ENCODE assay signal across 1 cellular context in genomic region chr22:20946080-20946986, GRCh38.
TF ChIP-seq lines count a peak whose summit lies in the region.

No MANE protein-coding gene starts in this region.

TF ChIP-seq in IMR-90, 13 proteins besides CTCF, POLR2A, EP300 and RAD21 (continued from another document):
- TF ChIP-seq ELK1 (IDR thresholded peaks at IDR 0.05; ENCODE audit: borderline replicate concordance, low read depth, low read length) (no peak), USF2 (IDR thresholded peaks at IDR 0.05; ENCODE audit: low read depth, low read length) (no peak), MAFK (IDR thresholded peaks at IDR 0.05; ENCODE audit: low read depth, low read length) (no peak), NFE2L2 (IDR thresholded peaks at IDR 0.05; ENCODE audit: low read depth, low read length) (no peak), RFX5 (IDR thresholded peaks at IDR 0.05; ENCODE audit: low read depth, low read length) (no peak), FOS (IDR thresholded peaks at IDR 0.05; ENCODE audit: low read depth, low read length) (no peak), CHD1 (IDR thresholded peaks at IDR 0.05; ENCODE audit: low read depth, low read length) (no peak), MAZ (IDR thresholded peaks at IDR 0.05; ENCODE audit: borderline replicate concordance, low read depth, low read length) (no peak), BHLHE40 (IDR thresholded peaks at IDR 0.05; ENCODE audit: low read depth, low read length) (no peak), SMC3 (IDR thresholded peaks at IDR 0.05; ENCODE audit: low read depth, low read length) (no peak), MXI1 (IDR thresholded peaks at IDR 0.05; ENCODE audit: borderline replicate concordance, low read depth, low read length) (no peak)
